In genomic region chr5:172806897-172807672, GRCh38 we compare ENCODE assay signal across 8 cellular contexts. TPM values are rescaled to one million over a fixed set of nuclear protein-coding genes. Genes with fewer than 3 reads are reported as not detected.
DNase-seq lines count a peak whose midpoint lies in the region; ATAC-seq lines count a peak whose summit lies in the region.

No MANE protein-coding gene starts in this region.

- ATAC-seq in GM21723 (IDR thresholded peaks at IDR 0.05; ENCODE audit: unreplicated experiment): peak; percentile 94

- H3K36me3 ChIP-seq in KOPT-K1 (ENCODE audit: insufficient read depth, low read length) (no peaks in the 10 kb centered on the region), duodenal mucosa (ENCODE audit: control insufficient read depth in 1 of 2, insufficient read depth in 2 of 2, low read length in 2 of 2) (no peaks in the 10 kb centered on the region)

- H3K4me3 ChIP-seq in duodenal mucosa (ENCODE audit: low read depth in 1 of 2, low read length in 2 of 2): peak overlapping the region; percentile 50 to 61

- H3K27ac ChIP-seq in KOPT-K1 (ENCODE audit: low read depth, low read length, poor library complexity, severe bottlenecking): peak overlapping the region; percentile 60
- H3K27ac ChIP-seq in duodenal mucosa (ENCODE audit: low read depth, low read length): peak overlapping the region; percentile 70

- H3K9ac ChIP-seq in duodenal mucosa (ENCODE audit: low read depth in 1 of 2, low read length in 2 of 2): peak overlapping the region; percentile 71 to 77

- peaks cover 15% of the 10 kb centered on the region for H3K9me3 ChIP-seq in KOPT-K1 (ENCODE audit: insufficient read depth, low read length, poor library complexity, severe bottlenecking)
- H3K9me3 ChIP-seq in duodenal mucosa (ENCODE audit: control insufficient read depth in 1 of 2, low read length in 2 of 2): peaks cover 0 to 4% of the 10 kb centered on the region in 2 donors

- DNase-seq in Daoy (ENCODE audit: low read depth) (peak; percentile 97), medulla oblongata (ENCODE audit: extremely low spot score) (peak; percentile 78), Kasumi-1 (lab: John Stamatoyannopoulos, UW) (no peak)
- DNase-seq in activated CD4-positive, alpha-beta T cell treated with anti-CD3 and anti-CD28 coated beads, Interleukin-2, amount 50 U/mL, for 24 hours (ENCODE audit: low read depth in 1 of 2, low spot score in 1 of 2): peak; percentile 76 to 85
- DNase-seq in stimulated activated CD8-positive, alpha-beta memory T cell treated with anti-CD3 and anti-CD28 coated beads, Interleukin-12 subunit alpha, Interleukin-12 subunit beta, amount 100 ng/mL, for 4 hours (ENCODE audit: low read depth): peak; percentile 82

- peaks cover 5 to 6% of the 10 kb centered on the region in 2 donors for H3K4me1 ChIP-seq in duodenal mucosa (ENCODE audit: control insufficient read depth in 1 of 2, insufficient read depth in 2 of 2, low read length in 2 of 2)

- H3K27me3 ChIP-seq in duodenal mucosa (ENCODE audit: control insufficient read depth in 1 of 2, insufficient read depth in 2 of 2, low read length in 2 of 2): no peaks in the 10 kb centered on the region

RNA-seq across cellular contexts. Expression of gene ERGIC1, which starts 27.0 kb away (rescaled TPM):
- total RNA-seq in Daoy (2014; rRNA removed; shearing (Covaris generic)): 77.2 and 77.4 TPM in 2 replicates

RNA-seq across cellular contexts. Expression of gene DUSP1, which starts 36.1 kb away (rescaled TPM):
- total RNA-seq in Daoy (2014; rRNA removed; shearing (Covaris generic)): 64.8 and 67.7 TPM in 2 replicates

Comparison
In these comparisons a context has a peak if more than half of its experiments do, and no peak if none do; other contexts are left out.
1. DNase-seq: peak in Daoy (single experiment), activated CD4-positive, alpha-beta T cell treated with anti-CD3 and anti-CD28 coated beads, Interleukin-2, amount 50 U/mL, for 24 hours (2 of 2), medulla oblongata (single experiment) and stimulated activated CD8-positive, alpha-beta memory T cell treated with anti-CD3 and anti-CD28 coated beads, Interleukin-12 subunit alpha, Interleukin-12 subunit beta, amount 100 ng/mL, for 4 hours (single experiment); none in Kasumi-1 (0 of 2).